In the genomic region with DNA sequence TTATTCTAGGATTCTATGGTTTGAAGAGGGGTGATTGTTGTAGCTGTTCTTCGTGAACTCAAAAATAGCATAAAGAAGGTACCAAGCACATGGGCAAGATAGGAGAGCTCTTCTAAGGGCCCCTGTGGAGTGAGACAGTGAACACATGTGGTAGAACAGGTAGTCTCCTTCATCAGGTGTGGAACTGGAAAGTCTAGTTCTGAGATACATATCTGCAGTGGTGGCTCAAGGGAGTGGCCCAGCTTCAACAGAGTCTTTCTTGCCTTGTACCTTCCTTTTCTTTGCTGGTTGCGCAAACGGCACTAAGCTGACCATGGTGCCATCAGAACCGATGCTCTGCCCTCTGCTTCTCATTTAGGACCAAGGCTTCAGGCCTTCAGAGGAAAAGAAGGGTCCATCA, we compare ENCODE assay signal across 31 cellular contexts.
"Had no signal": no experiment of that assay in that cellular context is flagged by ENCODE, and none has a peak within 500 bp of the region (broad histone marks: within the 10 kb centered on the region; RNA-seq: fewer than 3 reads in every experiment).

No MANE protein-coding gene starts in this region.

- H3K4me1 Mint-ChIP-seq: immature natural killer cell had no signal

- H3K36me3 Mint-ChIP-seq: activated naive CD4-positive, alpha-beta T cell treated with anti-CD3 and anti-CD28 coated beads, Interleukin-2, amount 10 ng/mL, durations not matched to agents 7 days and 5 days; activated naive CD8-positive, alpha-beta T cell treated with anti-CD3 and anti-CD28 coated beads, Interleukin-2, amount 10 ng/mL, durations not matched to agents 7 days and 5 days; immature natural killer cell; stimulated activated naive B cell treated with anti-CD40 and anti-IgM and Interleukin-4, amounts not matched to agents 10 μg/mL and 1 μg/mL and 100 μg/mL, for 72 hours had no signal

- H3K9me3 ChIP-seq: ascending aorta, pancreas, psoas muscle, sigmoid colon, testis, transverse colon, vagina had no signal

- H3K4me3 Mint-ChIP-seq: activated naive CD4-positive, alpha-beta T cell treated with anti-CD3 and anti-CD28 coated beads, Interleukin-2, amount 10 ng/mL, durations not matched to agents 7 days and 5 days; activated naive CD8-positive, alpha-beta T cell treated with anti-CD3 and anti-CD28 coated beads, Interleukin-2, amount 10 ng/mL, durations not matched to agents 7 days and 5 days; activated T-helper 1 cell treated with anti-CD3 and anti-CD28 coated beads, Interleukin-12 subunit alpha, Interleukin-12 subunit beta, Interleukin-2, Interleukin-4 antibody, amounts not matched to agents 30 ng/mL and 10 ng/mL and 1 ng/mL, durations not matched to agents 14 hours and 24 hours and 36 hours; brain; immature natural killer cell; naive thymus-derived CD4-positive, alpha-beta T cell; stimulated activated naive B cell treated with anti-CD40 and anti-IgM and Interleukin-4, amounts not matched to agents 10 μg/mL and 1 μg/mL and 100 μg/mL, for 72 hours; T-helper 17 cell had no signal

- H3K27ac Mint-ChIP-seq: activated naive CD4-positive, alpha-beta T cell treated with anti-CD3 and anti-CD28 coated beads, Interleukin-2, amount 10 ng/mL, durations not matched to agents 7 days and 5 days; activated naive CD8-positive, alpha-beta T cell treated with anti-CD3 and anti-CD28 coated beads, Interleukin-2, amount 10 ng/mL, durations not matched to agents 7 days and 5 days; activated T-helper 1 cell treated with anti-CD3 and anti-CD28 coated beads, Interleukin-12 subunit alpha, Interleukin-12 subunit beta, Interleukin-2, Interleukin-4 antibody, amounts not matched to agents 30 ng/mL and 10 ng/mL and 1 ng/mL, durations not matched to agents 14 hours and 24 hours and 36 hours; brain; immature natural killer cell; stimulated activated naive B cell treated with anti-CD40 and anti-IgM and Interleukin-4, amounts not matched to agents 10 μg/mL and 1 μg/mL and 100 μg/mL, for 72 hours had no signal

- H3K27ac ChIP-seq: ascending aorta, gastroesophageal sphincter, pancreas, psoas muscle, sigmoid colon, testis, transverse colon, vagina, WERI-Rb-1 had no signal

- H3K27me3 ChIP-seq: ascending aorta, gastroesophageal sphincter, pancreas, sigmoid colon, testis, transverse colon, vagina had no signal

- ATAC-seq: activated CD4-positive, CD25-positive, alpha-beta regulatory T cell treated with anti-CD3 and anti-CD28 coated beads, Interleukin-2, amount 50 U/mL, for 24 hours; gastroesophageal sphincter; left colon; naive thymus-derived CD4-positive, alpha-beta T cell; pancreas; psoas muscle; stimulated activated naive B cell treated with anti-CD40 and anti-IgM and Interleukin-4, amounts not matched to agents 10 μg/mL and 1 μg/mL and 100 μg/mL, for 72 hours; T-helper 17 cell had no signal

- H3K9me3 Mint-ChIP-seq: activated naive CD4-positive, alpha-beta T cell treated with anti-CD3 and anti-CD28 coated beads, Interleukin-2, amount 10 ng/mL, durations not matched to agents 7 days and 5 days; activated T-helper 1 cell treated with anti-CD3 and anti-CD28 coated beads, Interleukin-12 subunit alpha, Interleukin-12 subunit beta, Interleukin-2, Interleukin-4 antibody, amounts not matched to agents 30 ng/mL and 10 ng/mL and 1 ng/mL, durations not matched to agents 14 hours and 24 hours and 36 hours; immature natural killer cell had no signal

- H3K27me3 Mint-ChIP-seq: activated naive CD4-positive, alpha-beta T cell treated with anti-CD3 and anti-CD28 coated beads, Interleukin-2, amount 10 ng/mL, durations not matched to agents 7 days and 5 days; activated naive CD8-positive, alpha-beta T cell treated with anti-CD3 and anti-CD28 coated beads, Interleukin-2, amount 10 ng/mL, durations not matched to agents 7 days and 5 days; brain; naive thymus-derived CD4-positive, alpha-beta T cell; T-helper 17 cell had no signal

- H3K4me1 ChIP-seq: ascending aorta, pancreas, testis, vagina had no signal

- DNase-seq: activated CD4-positive, alpha-beta T cell treated with anti-CD3 and anti-CD28 coated beads for 48 hours; activated CD4-positive, alpha-beta T cell treated with anti-CD3 and anti-CD28 coated beads, Interleukin-2, amount 50 U/mL, for 48 hours; activated CD8-positive, alpha-beta memory T cell treated with anti-CD3 and anti-CD28 coated beads, Interleukin-2, amount 50 U/mL, for 4 hours; activated gamma-delta T cell; activated naive CD4-positive, alpha-beta T cell treated with anti-CD3 and anti-CD28 coated beads, Interleukin-2, amount 10 ng/mL, durations not matched to agents 7 days and 5 days; activated naive CD8-positive, alpha-beta T cell treated with anti-CD3 and anti-CD28 coated beads, Interleukin-2, amount 10 ng/mL, durations not matched to agents 7 days and 5 days; activated T-cell treated with anti-CD3 and anti-CD28 coated beads, Interleukin-2, amount 50 U/mL, for 1 hour; caudate nucleus; hippocampal formation; immature natural killer cell; kidney; left colon; midbrain; naive thymus-derived CD4-positive, alpha-beta T cell; nucleus accumbens; pancreas; psoas muscle; sigmoid colon; small intestine; stimulated activated naive B cell treated with anti-CD40 and anti-IgM and Interleukin-4, amounts not matched to agents 10 μg/mL and 1 μg/mL and 100 μg/mL, for 72 hours; T-helper 17 cell; T1000; testis; transverse colon; WERI-Rb-1 had no signal

- H3K4me3 ChIP-seq: ascending aorta, gastroesophageal sphincter, pancreas, psoas muscle, sigmoid colon, testis, transverse colon, vagina had no signal

- H3K36me3 ChIP-seq: ascending aorta, gastroesophageal sphincter, pancreas, sigmoid colon, transverse colon, vagina, WERI-Rb-1 had no signal
